In the genomic region with DNA sequence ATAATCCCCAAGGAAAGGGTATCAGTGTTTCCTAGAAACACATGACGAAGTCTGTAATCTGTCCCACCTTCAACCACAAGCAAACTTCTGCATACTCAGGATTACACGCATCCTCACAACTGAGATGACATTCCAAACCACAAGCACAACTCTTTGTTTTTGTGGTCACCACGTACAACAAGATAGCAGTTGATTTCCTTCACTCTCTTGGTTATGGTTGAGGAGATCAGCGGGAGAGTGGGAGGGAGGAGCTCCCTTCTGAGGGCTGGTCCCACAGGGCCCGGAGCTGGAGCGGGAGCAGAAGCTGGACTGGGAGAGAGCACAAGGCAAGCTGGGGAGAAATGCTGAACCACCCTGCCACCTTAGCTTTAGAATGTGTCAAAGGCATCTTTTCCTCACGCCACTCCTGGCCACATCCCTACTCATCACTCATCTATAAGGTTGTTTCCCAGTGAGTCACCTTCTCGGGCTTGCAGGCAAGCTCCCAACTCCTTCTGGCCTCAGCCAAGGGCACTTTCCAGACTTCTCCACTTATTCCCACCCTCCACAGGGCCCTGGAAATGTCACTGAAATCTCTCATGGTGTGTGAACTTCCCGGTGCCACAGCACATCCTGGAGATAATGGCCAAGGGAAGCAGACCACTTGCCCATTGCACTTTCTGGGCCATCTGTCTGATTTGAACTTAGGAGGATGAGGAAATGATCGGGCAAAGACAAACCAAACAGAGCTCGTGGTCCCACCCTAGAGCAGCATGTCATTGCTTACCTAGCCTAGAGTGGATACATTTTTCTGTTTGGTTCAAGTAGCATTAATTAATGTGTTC, we compare ENCODE assay signal across 10 cellular contexts.
DNase-seq lines count a peak whose midpoint lies in the region; ATAC-seq lines count a peak whose summit lies in the region.
"Had no signal": no experiment of that assay in that cellular context is flagged by ENCODE, and none has a peak within 500 bp of the region (broad histone marks: within the 10 kb centered on the region; RNA-seq: fewer than 3 reads in every experiment).

No MANE protein-coding gene starts in this region.

- no peaks in the 10 kb centered on the region for H3K27me3 ChIP-seq in SJSA1 (replicated peaks)

- no peaks in the 10 kb centered on the region for H3K36me3 ChIP-seq in SJSA1

- ATAC-seq in esophagus mucosa (peak; percentile 62), GM21390 (IDR thresholded peaks at IDR 0.05; ENCODE audit: unreplicated experiment) (no peak), HG03520 (IDR thresholded peaks at IDR 0.05; ENCODE audit: unreplicated experiment) (no peak)
- ATAC-seq: naive thymus-derived CD8-positive, alpha-beta T cell; stimulated activated naive CD8-positive, alpha-beta T cell treated with anti-CD3 and anti-CD28 coated beads, Interleukin-15, amount 100 ng/mL, for 72 hours had no signal

- peaks cover 21% of the 10 kb centered on the region for H3K4me1 ChIP-seq in SJSA1 (replicated peaks)

- no peak overlapping the region for H3K27ac ChIP-seq in SJSA1

- H3K4me3 ChIP-seq in SJSA1 = no peak overlapping the region

- DNase-seq in H4 (ENCODE audit: low spot score) (peak; percentile 52), SJSA1 (ENCODE audit: low read depth in 1 of 2, low spot score in 2 of 2) (peak; percentile 46 to 60), stromal cell of bone marrow (ENCODE audit: low read depth) (peak; percentile 65), globus pallidus (ENCODE audit: low spot score) (no peak)
- DNase-seq: naive thymus-derived CD8-positive, alpha-beta T cell; NCI-H345; stimulated activated naive CD8-positive, alpha-beta T cell treated with anti-CD3 and anti-CD28 coated beads, Interleukin-15, amount 100 ng/mL, for 72 hours had no signal

- no peaks in the 10 kb centered on the region for H3K9me3 ChIP-seq in SJSA1 (replicated peaks)
